Comparison of ENCODE assay signal across 15 cellular contexts in the genomic region with DNA sequence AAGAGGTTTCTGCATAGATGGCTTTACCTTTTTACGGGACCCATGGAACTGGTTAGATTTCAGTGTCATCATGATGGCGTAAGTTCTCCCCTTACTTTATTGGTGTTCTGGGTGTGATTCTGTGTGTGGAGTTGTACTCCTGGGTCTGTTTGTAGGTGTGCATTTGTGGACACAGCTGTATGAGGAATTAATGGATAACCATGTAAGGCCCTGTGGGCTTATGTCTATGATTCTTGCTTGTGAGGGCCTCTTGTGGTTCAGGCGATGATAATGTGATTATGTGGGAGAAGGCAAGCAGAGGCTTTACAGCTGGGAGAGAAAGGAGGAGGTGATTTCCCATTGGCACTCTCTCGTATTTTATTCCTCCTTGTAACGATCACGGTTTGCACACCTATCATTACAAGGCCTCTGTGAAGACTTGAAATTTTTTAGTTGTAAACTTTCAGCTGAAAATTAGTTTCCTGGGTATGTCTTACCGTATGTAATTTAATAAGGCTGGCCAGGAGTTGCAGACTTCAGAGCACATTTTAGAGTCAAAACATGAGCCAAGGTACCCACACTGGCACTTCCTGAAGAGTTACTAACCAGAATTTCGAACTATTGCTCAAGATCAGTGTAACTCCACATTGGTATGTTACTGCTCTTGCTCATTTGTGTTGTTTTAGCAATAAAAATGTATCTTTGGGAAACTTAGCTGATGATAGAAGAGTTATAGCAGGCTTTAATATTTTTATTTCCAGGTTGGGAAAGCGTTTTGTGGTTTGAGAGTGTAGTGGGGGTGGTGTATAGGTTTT.
DNase-seq lines count a peak whose midpoint lies in the region; ATAC-seq and TF ChIP-seq lines count a peak whose summit lies in the region.
"Had no signal": no experiment of that assay in that cellular context is flagged by ENCODE, and none has a peak within 500 bp of the region (broad histone marks: within the 10 kb centered on the region; RNA-seq: fewer than 3 reads in every experiment).

No MANE protein-coding gene starts in this region.

- peak overlapping the region; percentile 51 for H3K27ac Mint-ChIP-seq in WTC11
- H3K27ac Mint-ChIP-seq: naive thymus-derived CD8-positive, alpha-beta T cell had no signal

- ATAC-seq in WTC11 (no peak), Right ventricle myocardium superior (ENCODE audit: poor library complexity) (no peak)
- ATAC-seq: A549; naive thymus-derived CD8-positive, alpha-beta T cell had no signal

- H3K36me3 Mint-ChIP-seq in WTC11: no peaks in the 10 kb centered on the region
- H3K36me3 Mint-ChIP-seq: naive thymus-derived CD8-positive, alpha-beta T cell had no signal

- no peak overlapping the region for H2AFZ ChIP-seq in ACC112 (ENCODE audit: low read length, unreplicated experiment)

- no peaks in the 10 kb centered on the region for H3K27me3 Mint-ChIP-seq in WTC11 (ENCODE audit: low read depth)

- intact Hi-C loops in Right ventricle myocardium superior (cut with DNase I): no loop called here

- H3K4me3 Mint-ChIP-seq in WTC11: no peak overlapping the region
- H3K4me3 Mint-ChIP-seq: naive thymus-derived CD8-positive, alpha-beta T cell had no signal

- CTCF ChIA-PET in WTC11 (lab: Charles Lee): interaction anchor here (0.7 to 1.1 kb wide), 2 partner anchors 188 to 236 kb away, joined by 3 read pairs; no protein-coding TSS in a partner anchor

- H3K4me1 ChIP-seq in ACC112 (ENCODE audit: control insufficient read depth, insufficient read depth, low read length, unreplicated experiment): peaks cover 51% of the 10 kb centered on the region

- DNase-seq in HCEC 1CT (peak; percentile 76), WTC11 (ENCODE audit: low spot score) (no peak), foreskin fibroblast (peak; percentile 75 to 88), NCI-H748 (lab: John Stamatoyannopoulos, UW; ENCODE audit: unreplicated experiment) (no peak), Right ventricle myocardium superior (no peak)
- DNase-seq in activated effector memory CD4-positive, alpha-beta T cell treated with Interleukin-2 at 50 U/mL for 16 hours: no peak
- DNase-seq in stimulated activated CD4-positive, alpha-beta T cell treated with anti-CD3 and anti-CD28 coated beads, Interleukin-2, amount 100 ng/mL, for 24 hours: no peak
- DNase-seq: naive thymus-derived CD8-positive, alpha-beta T cell; NCI-H1092 treated with DMSO at 0.1 percent for 48 hours; NCI-H774; tibial artery had no signal

- H3K27me3 ChIP-seq in ACC112 (ENCODE audit: insufficient read depth, low read length): no peaks in the 10 kb centered on the region
- H3K27me3 ChIP-seq: cardiac muscle cell, SJSA1, tibial artery had no signal

- H3K4me3 ChIP-seq in ACC112 (ENCODE audit: low read depth, low read length): peak overlapping the region; percentile 45
- H3K4me3 ChIP-seq in foreskin fibroblast (ENCODE audit: low read depth in 1 of 2, low read length in 2 of 2): no peak overlapping the region
- H3K4me3 ChIP-seq: A549, cardiac muscle cell, SJSA1, tibial artery had no signal

- POLR2A ChIA-PET in WTC11 (lab: Charles Lee): no interaction called here

- no peaks in the 10 kb centered on the region for H3K36me3 ChIP-seq in ACC112 (ENCODE audit: insufficient read depth, low read length)
- H3K36me3 ChIP-seq: cardiac muscle cell, SJSA1, tibial artery had no signal

- peaks cover 25% of the 10 kb centered on the region for H3K4me1 Mint-ChIP-seq in WTC11

- no peak for TF ChIP-seq CTCF in WTC11 (IDR thresholded peaks at IDR 0.05)
- no peak for TF ChIP-seq CTCF in foreskin fibroblast (IDR thresholded peaks at IDR 0.05; ENCODE audit: low read depth, low read length)

- no peaks in the 10 kb centered on the region for H3K9me3 Mint-ChIP-seq in WTC11
- H3K9me3 Mint-ChIP-seq: naive thymus-derived CD8-positive, alpha-beta T cell had no signal

- H3K27ac ChIP-seq in ACC112 (ENCODE audit: low read depth, low read length): peak overlapping the region; percentile 45
- H3K27ac ChIP-seq: A549, cardiac muscle cell, SJSA1, tibial artery had no signal

- no peaks in the 10 kb centered on the region for H3K79me2 ChIP-seq in ACC112 (ENCODE audit: control insufficient read depth, insufficient read depth, low read length, unreplicated experiment)

TF ChIP-seq in WTC11, 78 proteins besides CTCF, POLR2A, EP300 and RAD21:
- TF ChIP-seq JUN (CRISPR knock-in tag; IDR thresholded peaks at IDR 0.05) (no peak), RELA (CRISPR knock-in tag; IDR thresholded peaks at IDR 0.05; ENCODE audit: borderline replicate concordance) (no peak), TEAD1 (CRISPR knock-in tag; IDR thresholded peaks at IDR 0.05) (no peak)
TF ChIP-seq in WTC11: peak in this region for 0.

Comparison
In these comparisons a context has a peak if more than half of its experiments do, and no peak if none do; other contexts are left out.
1. DNase-seq: peak in HCEC 1CT (single experiment) and foreskin fibroblast (2 of 2); none in WTC11 (single experiment), NCI-H748 (single experiment), activated effector memory CD4-positive, alpha-beta T cell treated with Interleukin-2 at 50 U/mL for 16 hours (single experiment), stimulated activated CD4-positive, alpha-beta T cell treated with anti-CD3 and anti-CD28 coated beads, Interleukin-2, amount 100 ng/mL, for 24 hours (0 of 2) and Right ventricle myocardium superior (single experiment).